ENCODE assay signal across 16 cellular contexts in genomic region chr20:35956616-35957015, GRCh38. TPM values are rescaled to one million over a fixed set of nuclear protein-coding genes. Genes with fewer than 3 reads are reported as not detected.
A peak's percentile ranks its signal among the peaks of the same experiment; 100 is the strongest.
DNase-seq lines count a peak whose midpoint lies in the region; TF ChIP-seq lines count a peak whose summit lies in the region.
"Had no signal": no experiment of that assay in that cellular context is flagged by ENCODE, and none has a peak within 500 bp of the region (broad histone marks: within the 10 kb centered on the region; RNA-seq: fewer than 3 reads in every experiment).

No MANE protein-coding gene starts in this region.

- H3K9me2 ChIP-seq in hepatocyte (replicated peaks; ENCODE audit: insufficient read depth), result no peaks in the 10 kb centered on the region

- peaks cover 2% of the 10 kb centered on the region for H3K36me3 Mint-ChIP-seq in activated CD4-positive, alpha-beta T cell treated with anti-CD3 and anti-CD28 coated beads, Interleukin-2, amount 10 ng/mL, durations not matched to agents 24 days and 14 days (ENCODE audit: low read depth)
- H3K36me3 Mint-ChIP-seq in IgD-negative memory B cell, result peaks cover 5% of the 10 kb centered on the region

- no peak overlapping the region for H3K4me3 Mint-ChIP-seq in activated CD4-positive, alpha-beta T cell treated with anti-CD3 and anti-CD28 coated beads, Interleukin-2, amount 10 ng/mL, durations not matched to agents 24 days and 14 days
- H3K4me3 Mint-ChIP-seq in IgD-negative memory B cell, result peak overlapping the region in 3 of 4 donors; percentile 54 to 99 (median 79)

- peaks cover 11% of the 10 kb centered on the region for H3K9me3 Mint-ChIP-seq in activated CD4-positive, alpha-beta T cell treated with anti-CD3 and anti-CD28 coated beads, Interleukin-2, amount 10 ng/mL, durations not matched to agents 24 days and 14 days
- H3K9me3 Mint-ChIP-seq in IgD-negative memory B cell, result peaks cover 0 to 9% (median 5%) of the 10 kb centered on the region in 3 donors

- H3K4me1 ChIP-seq in hepatocyte (ENCODE audit: insufficient read depth) (peaks cover 17% of the 10 kb centered on the region), suprapubic skin (peaks cover 33% of the 10 kb centered on the region), esophagus squamous epithelium (peaks cover 13 to 40% (median 15%) of the 10 kb centered on the region in 3 donors)

- no peak for TF ChIP-seq POLR2A in suprapubic skin (IDR thresholded peaks at IDR 0.05)
- no peak for TF ChIP-seq POLR2A in esophagus squamous epithelium (IDR thresholded peaks at IDR 0.05)

- H3K4me1 Mint-ChIP-seq in activated CD4-positive, alpha-beta T cell treated with anti-CD3 and anti-CD28 coated beads, Interleukin-2, amount 10 ng/mL, durations not matched to agents 24 days and 14 days, result peaks cover 12% of the 10 kb centered on the region
- peaks cover 9 to 21% (median 11%) of the 10 kb centered on the region in 3 donors for H3K4me1 Mint-ChIP-seq in IgD-negative memory B cell

- TF ChIP-seq EP300 in suprapubic skin (IDR thresholded peaks at IDR 0.05), result no peak

- H3K27me3 Mint-ChIP-seq in activated CD4-positive, alpha-beta T cell treated with anti-CD3 and anti-CD28 coated beads, Interleukin-2, amount 10 ng/mL, durations not matched to agents 24 days and 14 days, result peaks cover 16% of the 10 kb centered on the region
- no peaks in the 10 kb centered on the region for H3K27me3 Mint-ChIP-seq in IgD-negative memory B cell

- no peak overlapping the region for H3K4me2 ChIP-seq in hepatocyte

- H3K27ac ChIP-seq in hepatocyte (no peak overlapping the region), suprapubic skin (peak overlapping the region; percentile 12), esophagus squamous epithelium (peak overlapping the region in 1 of 4 donors; percentile 36)
- H3K27ac ChIP-seq: BLaER1 treated with 17β-estradiol and CSF1 and Interleukin-3, amounts not matched to agents 10 nM and 100 nM; HL-60 had no signal

- no peaks in the 10 kb centered on the region for H3K36me3 ChIP-seq in hepatocyte (replicated peaks; ENCODE audit: insufficient read depth, low read depth)
- H3K36me3 ChIP-seq in suprapubic skin, result no peaks in the 10 kb centered on the region
- H3K36me3 ChIP-seq in esophagus squamous epithelium, result no peaks in the 10 kb centered on the region

- no peak overlapping the region for H2AFZ ChIP-seq in hepatocyte

- DNase-seq in activated CD4-positive, alpha-beta T cell treated with anti-CD3 and anti-CD28 coated beads, Interleukin-2, amount 10 ng/mL, durations not matched to agents 24 days and 14 days, result no peak
- DNase-seq in activated CD4-positive, alpha-beta T cell treated with anti-CD3 and anti-CD28 coated beads, Interleukin-2, amount 50 U/mL, for 48 hours, result no peak
- DNase-seq in hepatocyte (ENCODE audit: low spot score) (peak; percentile 31), suprapubic skin (ENCODE audit: low spot score in 2 of 2) (no peak), esophagus squamous epithelium (lab: John Stamatoyannopoulos, UW) (no peak), NCI-H2196 (lab: John Stamatoyannopoulos, UW; ENCODE audit: unreplicated experiment) (no peak), AG08395 (ENCODE audit: low spot score) (no peak)
- DNase-seq: DMS 273 treated with DMSO at 0.1 percent for 48 hours, GF-D8, GOT3, NCI-H187, NCI-H69, RPMI8226 had no signal

- H3K4me3 ChIP-seq in hepatocyte (no peak overlapping the region), suprapubic skin (no peak overlapping the region), esophagus squamous epithelium (no peak overlapping the region)
- H3K4me3 ChIP-seq: BLaER1 treated with 17β-estradiol and CSF1 and Interleukin-3, amounts not matched to agents 10 nM and 100 nM had no signal

- TF ChIP-seq CTCF in hepatocyte (IDR thresholded peaks at IDR 0.05; ENCODE audit: poor library complexity), result no peak
- TF ChIP-seq CTCF in suprapubic skin (IDR thresholded peaks at IDR 0.05), result no peak
- no peak for TF ChIP-seq CTCF in esophagus squamous epithelium (IDR thresholded peaks at IDR 0.05)

- H3K27me3 ChIP-seq in hepatocyte (no peaks in the 10 kb centered on the region), suprapubic skin (no peaks in the 10 kb centered on the region), esophagus squamous epithelium (no peaks in the 10 kb centered on the region)
- H3K27me3 ChIP-seq: BLaER1 treated with 17β-estradiol and CSF1 and Interleukin-3, amounts not matched to agents 10 nM and 100 nM had no signal

- peak overlapping the region; percentile 8 for H3K27ac Mint-ChIP-seq in activated CD4-positive, alpha-beta T cell treated with anti-CD3 and anti-CD28 coated beads, Interleukin-2, amount 10 ng/mL, durations not matched to agents 24 days and 14 days
- H3K27ac Mint-ChIP-seq in IgD-negative memory B cell, result no peak overlapping the region

- H3K9me3 ChIP-seq in hepatocyte (ENCODE audit: low read depth), result no peaks in the 10 kb centered on the region
- H3K9me3 ChIP-seq in suprapubic skin, result no peaks in the 10 kb centered on the region
- H3K9me3 ChIP-seq in esophagus squamous epithelium, result no peaks in the 10 kb centered on the region

- peaks cover 20% of the 10 kb centered on the region for H3K79me2 ChIP-seq in hepatocyte

- intact Hi-C loops in activated CD4-positive, alpha-beta T cell treated with anti-CD3 and anti-CD28 coated beads, Interleukin-2, amount 10 ng/mL, durations not matched to agents 24 days and 14 days (cut with micrococcal nuclease), result loop anchor here (10.0 kb wide), 1 partner anchor 62 kb away; no protein-coding TSS in a partner anchor
- intact Hi-C loops in esophagus squamous epithelium (cut with DNase I), result no loop called here

- no peaks in the 10 kb centered on the region for H4K20me1 ChIP-seq in hepatocyte (ENCODE audit: insufficient read depth, poor library complexity, severe bottlenecking)

RNA-seq across cellular contexts. Expression of gene SCAND1, which starts 2.3 kb away (rescaled TPM):
- 35.1 and 38.1 TPM in 2 replicates for total RNA-seq in activated CD4-positive, alpha-beta T cell treated with anti-CD3 and anti-CD28 coated beads, Interleukin-2, amount 10 ng/mL, durations not matched to agents 24 days and 14 days
- polyA plus RNA-seq in IgD-negative memory B cell (190 TPM), hepatocyte (177 and 183 TPM in 2 replicates)
- total RNA-seq in hepatocyte (45.7 and 58.0 TPM in 2 replicates), suprapubic skin (10 to 100 TPM; 53.9 to 67.4 (median 59.9) TPM), esophagus squamous epithelium (10 to 100 TPM; 50.2 to 98.6 (median 74.1) TPM)

RNA-seq across cellular contexts. Expression of gene CNBD2, which starts 11.8 kb away (rescaled TPM):
- total RNA-seq in activated CD4-positive, alpha-beta T cell treated with anti-CD3 and anti-CD28 coated beads, Interleukin-2, amount 10 ng/mL, durations not matched to agents 24 days and 14 days, result 3.1 and 3.8 TPM in 2 replicates
- polyA plus RNA-seq in IgD-negative memory B cell (6.3 TPM), hepatocyte (3.6 TPM in 1 of 2 replicates, not detected in the other)
- total RNA-seq in hepatocyte (4.7 TPM in 2 replicates), suprapubic skin (10 to 100 TPM in 2 of 4 donors, 1 to 10 TPM in 2; 6.4 to 19.7 (median 10.3) TPM), esophagus squamous epithelium (10 to 100 TPM in 1 of 4 donors, 1 to 10 TPM in 3; 4.0 to 15.3 (median 4.6) TPM)
